ENCODE assay signal across 14 cellular contexts in the genomic region with DNA sequence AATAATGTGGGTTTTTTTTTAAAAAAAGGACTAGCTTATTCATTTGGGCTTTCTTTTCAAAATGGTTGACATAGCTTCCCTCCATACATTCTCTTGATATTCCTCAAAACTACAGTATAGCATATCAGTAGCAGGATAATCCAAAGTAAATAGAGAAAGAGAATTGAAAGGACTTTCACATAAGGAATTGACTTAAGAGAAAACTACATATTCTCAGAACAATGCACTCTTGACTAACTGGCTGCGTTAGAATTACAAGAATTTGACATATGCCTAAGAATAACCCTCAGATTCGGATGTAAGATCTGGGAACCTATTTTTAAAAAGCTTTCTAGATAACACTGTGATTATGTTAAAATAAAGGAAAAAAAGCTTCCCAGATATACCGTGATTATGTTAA. TPM values are rescaled to one million over a fixed set of nuclear protein-coding genes. Genes with fewer than 3 reads are reported as not detected.
DNase-seq lines count a peak whose midpoint lies in the region; ATAC-seq and TF ChIP-seq lines count a peak whose summit lies in the region.
"Had no signal": no experiment of that assay in that cellular context is flagged by ENCODE, and none has a peak within 500 bp of the region (broad histone marks: within the 10 kb centered on the region; RNA-seq: fewer than 3 reads in every experiment).

No MANE protein-coding gene starts in this region.

- POLR2A ChIA-PET in Panc1 (lab: Charles Lee), result no interaction called here

- H3K9me3 ChIP-seq in Panc1 (ENCODE audit: control insufficient read depth, insufficient read depth, low read depth, low read length) (no peaks in the 10 kb centered on the region), fibroblast of lung (ENCODE audit: control insufficient read depth, insufficient read depth, low read depth, low read length) (no peaks in the 10 kb centered on the region), left lung (no peaks in the 10 kb centered on the region)
- H3K9me3 ChIP-seq: left ventricle myocardium inferior, stomach had no signal

- TSS peak; percentile 40 for BruUV-seq in Panc1 (replicated peaks; lab: Mats Ljungman, UMichigan)

- H4K20me1 ChIP-seq in fibroblast of lung (ENCODE audit: control insufficient read depth, extremely low read depth, insufficient read depth, low read length), result no peaks in the 10 kb centered on the region

- H3K4me1 Mint-ChIP-seq in neural crest cell, result peaks cover 37% of the 10 kb centered on the region

- no peak overlapping the region for H3K27ac ChIP-seq in Panc1 (ENCODE audit: low read length)
- H3K27ac ChIP-seq in fibroblast of lung (ENCODE audit: insufficient read depth, low read length), result no peak overlapping the region
- H3K27ac ChIP-seq in left lung, result no peak overlapping the region
- H3K27ac ChIP-seq: stomach had no signal

- H3K4me2 ChIP-seq in fibroblast of lung (ENCODE audit: extremely low read depth, insufficient read depth, low read length), result peak overlapping the region; percentile 68

- H3K9ac ChIP-seq in fibroblast of lung (ENCODE audit: insufficient read depth, low read length), result no peak overlapping the region

- H3K36me3 Mint-ChIP-seq in neural crest cell (ENCODE audit: low read depth), result peaks cover 14% of the 10 kb centered on the region

- H3K4me3 ChIP-seq in Panc1 (ENCODE audit: low read depth in 2 of 2, low read length in 2 of 2) (no peak overlapping the region), fibroblast of lung (replicated peaks in 1 of 4; ENCODE audit: control extremely low read depth in 1 of 4, insufficient read depth in 1 of 4, low read depth in 3 of 4, low read length in 4 of 4) (peak overlapping the region in 1 of 4 experiments; percentile 15), left lung (no peak overlapping the region)

- peaks cover 3% of the 10 kb centered on the region for H3K9me3 Mint-ChIP-seq in neural crest cell
- H3K9me3 Mint-ChIP-seq: activated naive CD4-positive, alpha-beta T cell treated with anti-CD3 and anti-CD28 coated beads, Interleukin-2, amount 50 U/mL, for 24 hours; central memory CD8-positive, alpha-beta T cell had no signal

- no peak overlapping the region for H3K27ac Mint-ChIP-seq in neural crest cell (ENCODE audit: unreplicated experiment)
- H3K27ac Mint-ChIP-seq: activated naive CD4-positive, alpha-beta T cell treated with anti-CD3 and anti-CD28 coated beads, Interleukin-2, amount 50 U/mL, for 24 hours had no signal

- no peak for ATAC-seq in Panc1
- ATAC-seq in HG03097 (IDR thresholded peaks at IDR 0.05; ENCODE audit: low FRiP score, unreplicated experiment), result no peak
- ATAC-seq in left lung, result no peak

- H3K79me2 ChIP-seq in fibroblast of lung (ENCODE audit: control insufficient read depth, insufficient read depth, low read length), result peaks cover 54% of the 10 kb centered on the region

- intact Hi-C loops in Panc1 (cut with micrococcal nuclease; ENCODE audit: unreplicated experiment) (no loop called here), left lung (cut with DNase I) (no loop called here)

- peak; percentile 52 for DNase-seq in EH (ENCODE audit: low read depth)
- DNase-seq in Panc1 (ENCODE audit: low read depth, low spot score), result no peak
- peak in 1 of 2 donors; percentile 64 for DNase-seq in fibroblast of lung (ENCODE audit: low read depth in 2 of 2)
- no peak for DNase-seq in neural crest cell (ENCODE audit: low read depth, low spot score)
- no peak for DNase-seq in GM03348 (ENCODE audit: low spot score)
- no peak for DNase-seq in AML-193 (lab: John Stamatoyannopoulos, UW)
- no peak for DNase-seq in left lung
- DNase-seq: left ventricle myocardium inferior, NCI-H187, SIG-M5 had no signal

- H3K36me3 ChIP-seq in Panc1 (ENCODE audit: control insufficient read depth, insufficient read depth, low read length), result peaks cover 2% of the 10 kb centered on the region; the same call in 1 of the 2 replicates
- peaks cover 2% of the 10 kb centered on the region for H3K36me3 ChIP-seq in fibroblast of lung (ENCODE audit: control insufficient read depth, insufficient read depth, low read length)
- peaks cover 0 to 31% of the 10 kb centered on the region in 2 donors for H3K36me3 ChIP-seq in left lung

- H3K4me3 Mint-ChIP-seq in neural crest cell, result peak overlapping the region; percentile 95

- no peak overlapping the region for H2AFZ ChIP-seq in fibroblast of lung (ENCODE audit: low read length)

- CTCF ChIA-PET in Panc1 (lab: Charles Lee), result no interaction called here

- in situ Hi-C loops in Panc1 (cut with HindIII; ENCODE audit: low pct_unique_long_range_greater_than_20kb, low sequenced_read_pairs), result no loop called here

- no peaks in the 10 kb centered on the region for H3K27me3 Mint-ChIP-seq in neural crest cell (ENCODE audit: low read depth)
- H3K27me3 Mint-ChIP-seq: activated naive CD4-positive, alpha-beta T cell treated with anti-CD3 and anti-CD28 coated beads, Interleukin-2, amount 50 U/mL, for 24 hours; central memory CD8-positive, alpha-beta T cell had no signal

- H3K4me1 ChIP-seq in Panc1 (ENCODE audit: control insufficient read depth, insufficient read depth, low read length) (peaks cover 14% of the 10 kb centered on the region), fibroblast of lung (ENCODE audit: control insufficient read depth, extremely low read depth, insufficient read depth, low read length) (peaks cover 20% of the 10 kb centered on the region), left lung (peaks cover 5 to 34% of the 10 kb centered on the region in 2 donors)

- H3K27me3 ChIP-seq in Panc1 (ENCODE audit: control insufficient read depth, insufficient read depth, low read length) (no peaks in the 10 kb centered on the region), fibroblast of lung (ENCODE audit: control insufficient read depth, insufficient read depth, low read length) (no peaks in the 10 kb centered on the region), left lung (no peaks in the 10 kb centered on the region)
- H3K27me3 ChIP-seq: stomach had no signal

- no peak for TF ChIP-seq CTCF in Panc1 (IDR thresholded peaks at IDR 0.05)
- no peak for TF ChIP-seq CTCF in fibroblast of lung (conservative IDR thresholded peaks at IDR 0.05 in 1 of 2, IDR thresholded peaks at IDR 0.05 in 1 of 2; ENCODE audit: low read depth in 1 of 2, low read length in 2 of 2)
- TF ChIP-seq CTCF in neural crest cell (conservative IDR thresholded peaks at IDR 0.05), result no peak
- TF ChIP-seq CTCF in left lung (IDR thresholded peaks at IDR 0.05), result no peak

RNA-seq across cellular contexts. Expression of a gene that starts 3.1 kb away (rescaled TPM):
- total RNA-seq in Panc1 (2021; ENCODE audit: unreplicated experiment), result 6.6 TPM
- polyA plus RNA-seq in Panc1 (2012; ENCODE audit: insufficient read length), result 5.0 TPM
- total RNA-seq in fibroblast of lung, result 13.9 and 22.0 TPM in 2 replicates
- polyA plus RNA-seq in fibroblast of lung, result 11.3 and 23.8 TPM in 2 replicates
- polyA plus RNA-seq in fibroblast of lung (2012), result 5.2 and 9.9 TPM in 2 replicates
- polyA minus RNA-seq in fibroblast of lung (ENCODE audit: low replicate concordance), result 2.4 and 4.9 TPM in 2 replicates
- total RNA-seq in neural crest cell, result 19.4 and 19.7 TPM in 2 replicates
- 10 to 100 TPM in 1 of 2 donors, 1 to 10 TPM in 1; 9.7 to 11.9 TPM for total RNA-seq in left lung

RNA-seq across cellular contexts. Expression of a gene that starts 56.0 kb away (rescaled TPM):
- total RNA-seq in Panc1 (2021; ENCODE audit: unreplicated experiment), result 0.57 TPM
- polyA plus RNA-seq in Panc1 (2012; ENCODE audit: insufficient read length), result 0.29 TPM
- total RNA-seq in fibroblast of lung, result 1.3 and 2.8 TPM in 2 replicates
- polyA plus RNA-seq in fibroblast of lung, result 1.2 and 2.0 TPM in 2 replicates
- polyA plus RNA-seq in fibroblast of lung (2012), result 1.1 and 2.4 TPM in 2 replicates
- polyA minus RNA-seq in fibroblast of lung (ENCODE audit: low replicate concordance), result 0.27 TPM in 1 of 2 replicates, not detected in the other
- total RNA-seq in neural crest cell, result 0.36 and 0.47 TPM in 2 replicates
- 10 to 100 TPM; 25.8 to 29.0 TPM for total RNA-seq in left lung
